In genomic region chr11:10604340-10604748, GRCh38 we compare ENCODE assay signal across 13 cellular contexts. TPM values are rescaled to one million over a fixed set of nuclear protein-coding genes. Genes with fewer than 3 reads are reported as not detected.
DNase-seq lines count a peak whose midpoint lies in the region; ATAC-seq and TF ChIP-seq lines count a peak whose summit lies in the region.
"Had no signal": no experiment of that assay in that cellular context is flagged by ENCODE, and none has a peak within 500 bp of the region (broad histone marks: within the 10 kb centered on the region; RNA-seq: fewer than 3 reads in every experiment).

No MANE protein-coding gene starts in this region.

- TF ChIP-seq CTCF in RWPE1 (conservative IDR thresholded peaks at IDR 0.05; ENCODE audit: low read depth) (no peak), fibroblast of mammary gland (conservative IDR thresholded peaks at IDR 0.05; ENCODE audit: control insufficient read depth, insufficient read depth, low read depth, low read length) (no peak), Caco-2 (IDR thresholded peaks at IDR 0.05; ENCODE audit: insufficient read depth in 1 of 2, low read depth in 1 of 2, low read length in 1 of 2, severe bottlenecking in 1 of 2, unreplicated experiment in 1 of 2) (no peak)

- DNase-seq in AG08395 (ENCODE audit: low spot score), result peak; percentile 67
- peak; percentile 35 for DNase-seq in RWPE1 (ENCODE audit: low spot score)
- peak; percentile 27 for DNase-seq in fibroblast of mammary gland (ENCODE audit: low read depth)
- DNase-seq in neuronal stem cell (ENCODE audit: low spot score), result no peak
- DNase-seq in activated naive CD4-positive, alpha-beta T cell (lab: John Stamatoyannopoulos, UW), result no peak
- no peak for DNase-seq in Caco-2
- no peak for DNase-seq in glomerular visceral epithelial cell (ENCODE audit: extremely low spot score)
- DNase-seq: activated CD8-positive, alpha-beta memory T cell treated with anti-CD3 and anti-CD28 coated beads, Interleukin-2, amount 50 U/mL, for 4 hours; dermis blood vessel endothelial cell; kidney glomerular epithelial cell; NCI-H1694 treated with DMSO at 0.1 percent for 48 hours; stimulated activated CD4-positive, alpha-beta T cell treated with anti-CD3 and anti-CD28 coated beads, Interleukin-1b, Interleukin-23, amount 100 ng/mL, for 48 hours had no signal

- no peak overlapping the region for H2BK15ac ChIP-seq in neuronal stem cell (ENCODE audit: low read length)

- no TSS peak for BruUV-seq in Caco-2 (replicated peaks; lab: Mats Ljungman, UMichigan)

- no peaks in the 10 kb centered on the region for H3K4me1 Mint-ChIP-seq in Caco-2 (ENCODE audit: low read depth, unreplicated experiment)

- H2BK12ac ChIP-seq in neuronal stem cell (ENCODE audit: low read length), result no peak overlapping the region

- H3K79me1 ChIP-seq in neuronal stem cell (ENCODE audit: low read depth, low read length), result no peaks in the 10 kb centered on the region

- no peak overlapping the region for H4K8ac ChIP-seq in neuronal stem cell (ENCODE audit: low read depth, low read length)

- intact Hi-C loops in Caco-2 (cut with micrococcal nuclease; ENCODE audit: unreplicated experiment), result no loop called here

- H3K27ac ChIP-seq in RWPE1 (peak overlapping the region; percentile 65), neuronal stem cell (replicated peaks; ENCODE audit: low read length) (no peak overlapping the region)

- H3K4me3 ChIP-seq in fibroblast of mammary gland (ENCODE audit: control insufficient read depth, low read depth, low read length) (no peak overlapping the region), neuronal stem cell (ENCODE audit: low read length in 2 of 2) (no peak overlapping the region), Caco-2 (ENCODE audit: low read depth, low read length) (no peak overlapping the region)

- no CpG with 5 or more reads among the region's 9 CpGs for WGBS in neuronal stem cell (ENCODE audit: extremely low coverage in 2 of 2, insufficient read length in 2 of 2, insufficient replicate concordance in 1 of 2), 2 donors

- no peaks in the 10 kb centered on the region for H3K36me3 ChIP-seq in neuronal stem cell (replicated peaks in 1 of 2; ENCODE audit: control insufficient read depth in 2 of 2, insufficient read depth in 2 of 2, low read length in 2 of 2)
- H3K36me3 ChIP-seq in Caco-2 (ENCODE audit: control insufficient read depth, insufficient read depth, low read length), result no peaks in the 10 kb centered on the region

- H3K9ac ChIP-seq in neuronal stem cell (ENCODE audit: low read depth, low read length, poor library complexity), result no peak overlapping the region

- no peak overlapping the region for H3K18ac ChIP-seq in neuronal stem cell (ENCODE audit: low read length)

- H3K4ac ChIP-seq in neuronal stem cell (ENCODE audit: low read length), result no peak overlapping the region

- H3K4me3 Mint-ChIP-seq in Caco-2 (ENCODE audit: unreplicated experiment), result no peak overlapping the region

- H3K4me1 ChIP-seq in neuronal stem cell (ENCODE audit: control insufficient read depth in 2 of 2, insufficient read depth in 1 of 2, low read depth in 1 of 2, low read length in 2 of 2) (peaks cover 5 to 10% of the 10 kb centered on the region in 2 donors), Caco-2 (no peaks in the 10 kb centered on the region)

- H3K27me3 Mint-ChIP-seq in Caco-2 (ENCODE audit: insufficient read depth, unreplicated experiment), result no peaks in the 10 kb centered on the region

- H2AK5ac ChIP-seq in neuronal stem cell (ENCODE audit: low read depth, low read length), result no peak overlapping the region

- no peak overlapping the region for H3K23ac ChIP-seq in neuronal stem cell (ENCODE audit: low read depth, low read length, poor library complexity)

- no peak overlapping the region for H2BK120ac ChIP-seq in neuronal stem cell (ENCODE audit: low read depth, low read length)

- no peak overlapping the region for H3K4me2 ChIP-seq in neuronal stem cell (ENCODE audit: insufficient read depth, low read length, poor library complexity, severe bottlenecking)

- no peak overlapping the region for H3K27ac Mint-ChIP-seq in Caco-2 (ENCODE audit: unreplicated experiment)

- no peak overlapping the region for H4K91ac ChIP-seq in neuronal stem cell (ENCODE audit: low read depth, low read length, poor library complexity)

- H3K36me3 Mint-ChIP-seq in Caco-2 (ENCODE audit: insufficient read depth, unreplicated experiment), result no peaks in the 10 kb centered on the region

- no peaks in the 10 kb centered on the region for H3K9me3 Mint-ChIP-seq in Caco-2 (ENCODE audit: unreplicated experiment)

- H3K27me3 ChIP-seq in neuronal stem cell (ENCODE audit: control insufficient read depth in 3 of 3, insufficient read depth in 3 of 3, low read depth in 1 of 3, low read length in 3 of 3) (no peaks in the 10 kb centered on the region), Caco-2 (replicated peaks; ENCODE audit: control insufficient read depth, insufficient read depth, low read length) (no peaks in the 10 kb centered on the region)

- POLR2A ChIA-PET in RWPE1 (lab: Yijun Ruan, JAX; ENCODE audit: low non-redundant PET) (no interaction called here), Caco-2 (lab: Charles Lee) (no interaction called here)

- no peak overlapping the region for H2BK5ac ChIP-seq in neuronal stem cell (ENCODE audit: low read length)

- peak overlapping the region; percentile 4 for H2AFZ ChIP-seq in neuronal stem cell (ENCODE audit: low read length)

- CTCF ChIA-PET in RWPE1 (lab: Yijun Ruan, JAX) (interaction anchor here (1.4 kb wide), 1 partner anchor 64 kb away, joined by 4 read pairs; the partner anchor contains the start of gene RNF141), Caco-2 (lab: Charles Lee) (no interaction called here)

- H3K9me3 ChIP-seq in neuronal stem cell (replicated peaks in 1 of 2; ENCODE audit: control insufficient read depth in 2 of 2, insufficient read depth in 1 of 2, low read depth in 1 of 2, low read length in 2 of 2) (no peaks in the 10 kb centered on the region), Caco-2 (no peaks in the 10 kb centered on the region)

- no peak overlapping the region for H3K14ac ChIP-seq in neuronal stem cell (ENCODE audit: low read length)

- ATAC-seq in HG02884 (IDR thresholded peaks at IDR 0.05; ENCODE audit: unreplicated experiment), result no peak

RNA-seq across cellular contexts. Expression of gene LYVE1, which starts 35.9 kb away (rescaled TPM):
- polyA plus RNA-seq in neuronal stem cell (2013, experiment 1 of 2), result 0.03 TPM
- polyA plus RNA-seq in neuronal stem cell (2013, experiment 2 of 2), result 0.03 TPM
- not detected in 2 replicates for total RNA-seq in Caco-2 (2022)

Comparison
In these comparisons a context has a peak if more than half of its experiments do, and no peak if none do; other contexts are left out.
1. DNase-seq: peak in AG08395 (single experiment), RWPE1 (single experiment) and fibroblast of mammary gland (single experiment); none in neuronal stem cell (single experiment), activated naive CD4-positive, alpha-beta T cell (0 of 4), Caco-2 (0 of 2) and glomerular visceral epithelial cell (single experiment).